19 cellular contexts compared by ENCODE assay signal in the genomic region with DNA sequence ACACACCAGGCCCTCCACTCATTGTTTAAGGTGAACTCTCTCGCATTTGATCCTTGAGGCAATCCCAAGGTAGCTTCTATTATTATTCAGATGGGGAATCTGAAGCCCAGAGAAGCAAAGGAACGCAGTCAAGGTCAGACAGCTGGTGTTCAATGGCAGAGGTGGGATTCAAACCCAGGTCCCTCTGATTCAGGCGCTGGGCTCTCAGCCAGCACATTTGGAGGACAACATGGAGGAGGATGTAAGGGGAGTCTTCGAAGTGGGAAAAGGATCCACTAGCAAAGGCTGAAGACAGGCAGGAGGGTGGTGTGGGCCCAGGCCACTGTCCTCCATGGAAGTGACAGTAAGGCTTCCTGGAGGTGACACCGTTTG.
"Had no signal": no experiment of that assay in that cellular context is flagged by ENCODE, and none has a peak within 500 bp of the region (broad histone marks: within the 10 kb centered on the region; RNA-seq: fewer than 3 reads in every experiment).

No MANE protein-coding gene starts in this region.

- H3K4me1 ChIP-seq: foreskin keratinocyte, psoas muscle had no signal

- ATAC-seq: foreskin keratinocyte; left ventricle myocardium superior; naive thymus-derived CD4-positive, alpha-beta T cell; psoas muscle; stimulated activated naive B cell treated with anti-CD40 and anti-IgM and Interleukin-4, amounts not matched to agents 10 μg/mL and 1 μg/mL and 100 μg/mL, for 72 hours; stimulated activated naive CD8-positive, alpha-beta T cell treated with anti-CD3 and anti-CD28 coated beads, Interleukin-15, amount 100 ng/mL, for 72 hours had no signal

- H2AFZ ChIP-seq: parathyroid adenoma had no signal

- H3K4me3 ChIP-seq: psoas muscle, thoracic aorta had no signal

- H3K27ac ChIP-seq: foreskin keratinocyte, parathyroid adenoma, psoas muscle, thoracic aorta had no signal

- H3K9me3 ChIP-seq: psoas muscle, thoracic aorta had no signal

- H3K36me3 ChIP-seq: thoracic aorta had no signal

- H3K27me3 ChIP-seq: foreskin keratinocyte had no signal

- H3K9ac ChIP-seq: parathyroid adenoma had no signal

- DNase-seq: dermis blood vessel endothelial cell; effector CD4-positive, alpha-beta T cell; endodermal cell; erythroblast; foreskin keratinocyte; islet precursor cell; left ventricle myocardium superior; mesendoderm; naive thymus-derived CD4-positive, alpha-beta T cell; nephron progenitor cell; psoas muscle; retina; stimulated activated CD4-positive, alpha-beta T cell treated with anti-CD3 and anti-CD28 coated beads, Interleukin-2, amount 100 ng/mL, for 24 hours; stimulated activated CD4-positive, alpha-beta T cell treated with anti-CD3 and anti-CD28 coated beads, Interleukin-4, amount 100 ng/mL, for 4 hours; stimulated activated naive B cell treated with anti-CD40 and anti-IgM and Interleukin-4, amounts not matched to agents 10 μg/mL and 1 μg/mL and 100 μg/mL, for 72 hours; stimulated activated naive CD8-positive, alpha-beta T cell treated with anti-CD3 and anti-CD28 coated beads, Interleukin-15, amount 100 ng/mL, for 72 hours; trophoblast cell had no signal

- H3K79me2 ChIP-seq: parathyroid adenoma had no signal
